In the genomic region with DNA sequence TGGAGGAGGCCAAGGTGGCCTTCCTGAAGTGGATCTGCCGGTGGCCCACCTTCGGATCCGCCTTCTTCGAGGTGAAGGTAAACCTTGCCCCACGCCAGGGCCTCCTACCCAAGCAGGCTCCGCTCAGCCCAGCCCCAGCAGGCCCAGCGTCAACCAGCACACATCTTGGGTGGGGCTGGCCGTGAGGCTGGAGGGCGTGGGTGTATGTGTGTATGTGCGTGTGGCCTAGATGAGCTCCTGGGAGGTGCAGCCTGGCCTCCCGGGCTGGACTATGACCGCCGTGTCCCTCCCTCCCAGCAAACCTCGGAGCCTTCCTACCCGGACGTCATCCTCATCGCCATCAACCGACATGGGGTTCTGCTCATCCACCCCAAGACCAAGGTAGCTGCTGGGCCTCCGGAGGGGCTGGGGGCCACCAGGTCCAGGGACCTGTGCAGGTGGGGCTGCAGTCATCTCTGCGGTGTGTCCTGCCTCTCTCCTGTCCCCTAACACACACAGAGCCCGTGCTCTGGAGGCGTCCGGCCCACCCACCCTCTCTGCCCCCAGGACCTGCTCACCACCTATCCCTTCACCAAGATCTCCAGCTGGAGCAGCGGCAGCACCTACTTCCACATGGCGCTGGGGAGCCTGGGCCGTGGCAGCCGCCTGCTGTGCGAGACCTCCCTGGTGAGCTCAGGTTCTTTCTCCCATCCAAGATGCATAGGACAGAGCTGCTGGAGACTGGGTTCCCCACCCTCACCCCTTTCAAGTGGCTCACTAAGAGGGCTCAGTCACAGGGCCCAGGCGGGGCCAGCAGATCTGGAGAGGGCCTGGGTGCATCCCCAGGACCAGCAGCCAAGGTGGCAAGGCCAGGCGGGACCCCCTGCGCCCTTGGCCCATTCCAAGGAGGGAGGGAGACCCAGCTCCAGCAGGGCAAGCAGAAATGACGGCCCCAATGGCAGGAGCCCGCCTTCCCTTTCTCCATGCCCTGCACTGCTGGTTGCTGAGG, we compare ENCODE assay signal across 17 cellular contexts. TPM values are rescaled to one million over a fixed set of nuclear protein-coding genes. Genes with fewer than 3 reads are reported as not detected.
DNase-seq lines count a peak whose midpoint lies in the region; ATAC-seq and TF ChIP-seq lines count a peak whose summit lies in the region.
"Had no signal": no experiment of that assay in that cellular context is flagged by ENCODE, and none has a peak within 500 bp of the region (broad histone marks: within the 10 kb centered on the region; RNA-seq: fewer than 3 reads in every experiment).

No MANE protein-coding gene starts in this region.

- H3K36me3 Mint-ChIP-seq in CD8-positive, alpha-beta T cell = peaks cover 7% of the 10 kb centered on the region

- H3K27me3 ChIP-seq in CD8-positive, alpha-beta T cell (ENCODE audit: insufficient read depth, low read length) = no peaks in the 10 kb centered on the region
- H3K27me3 ChIP-seq in PC-9 (ENCODE audit: insufficient read depth, low read depth) = no peaks in the 10 kb centered on the region
- H3K27me3 ChIP-seq in right atrium auricular region = no peaks in the 10 kb centered on the region
- H3K27me3 ChIP-seq in sigmoid colon = no peaks in the 10 kb centered on the region
- no peaks in the 10 kb centered on the region for H3K27me3 ChIP-seq in H7 (ENCODE audit: control insufficient read depth, insufficient read depth, low read length)

- no peak overlapping the region for H3K27ac ChIP-seq in CD8-positive, alpha-beta T cell (ENCODE audit: low read depth, low read length)
- H3K27ac ChIP-seq in PC-9 (peak overlapping the region; percentile 74), right atrium auricular region (peak overlapping the region; percentile 80 to 89), sigmoid colon (peak overlapping the region; percentile 85 to 97 (median 92))
- H3K27ac ChIP-seq: WERI-Rb-1 had no signal

- peak overlapping the region; percentile 54; the same call in 1 of the 2 replicates for H3K4me2 ChIP-seq in PC-9

- no peaks in the 10 kb centered on the region for H3K9me3 Mint-ChIP-seq in CD8-positive, alpha-beta T cell

- peak overlapping the region; percentile 82 for H3K27ac Mint-ChIP-seq in CD8-positive, alpha-beta T cell

- no peak for TF ChIP-seq EP300 in sigmoid colon (IDR thresholded peaks at IDR 0.05)

- BruUV-seq in PC-9 (replicated peaks; lab: Mats Ljungman, UMichigan) = no TSS peak

- ATAC-seq in CD8-positive, alpha-beta T cell = no peak
- ATAC-seq in GM18511 (IDR thresholded peaks at IDR 0.05; ENCODE audit: unreplicated experiment) (no peak), GM19351 (IDR thresholded peaks at IDR 0.05; ENCODE audit: unreplicated experiment) (no peak), HG03354 (IDR thresholded peaks at IDR 0.05; ENCODE audit: poor library complexity, severe bottlenecking, unreplicated experiment) (no peak)

- no peak for TF ChIP-seq POLR2A in sigmoid colon (IDR thresholded peaks at IDR 0.05)

- H3K36me3 ChIP-seq in CD8-positive, alpha-beta T cell (ENCODE audit: insufficient read depth, low read length) = no peaks in the 10 kb centered on the region
- H3K36me3 ChIP-seq in PC-9 (ENCODE audit: low read depth) = no peaks in the 10 kb centered on the region
- peaks cover 39% of the 10 kb centered on the region for H3K36me3 ChIP-seq in right atrium auricular region
- peaks cover 29 to 39% (median 31%) of the 10 kb centered on the region in 4 donors for H3K36me3 ChIP-seq in sigmoid colon
- no peaks in the 10 kb centered on the region for H3K36me3 ChIP-seq in H7 (replicated peaks; ENCODE audit: control insufficient read depth, insufficient read depth, low read length)
- H3K36me3 ChIP-seq: WERI-Rb-1 had no signal

- no peaks in the 10 kb centered on the region for H4K20me1 ChIP-seq in PC-9 (ENCODE audit: insufficient read depth)

- intact Hi-C loops in CD8-positive, alpha-beta T cell (cut with DNase I, micrococcal nuclease) = loop anchor here in 1 of 2 experiments (2.0 kb wide), 1 partner anchor 20 kb away; no protein-coding TSS in a partner anchor
- intact Hi-C loops in PC-9 (cut with micrococcal nuclease; ENCODE audit: unreplicated experiment) (no loop called here), sigmoid colon (cut with DNase I) (loop anchor here (10.0 kb wide), 1 partner anchor 48 kb away; no protein-coding TSS in a partner anchor)

- DNase-seq in CD8-positive, alpha-beta T cell = peak in 1 of 7 experiments; percentile 13
- no peak for DNase-seq in PC-9
- DNase-seq in right atrium auricular region (ENCODE audit: low spot score) = no peak
- no peak for DNase-seq in sigmoid colon
- no peak for DNase-seq in H7
- DNase-seq: Caco-2; NCI-H1092; NCI-H446 treated with DMSO at 0.1 percent for 48 hours; SHP77 treated with DMSO at 0.1 percent for 48 hours; stimulated activated CD4-positive, alpha-beta T cell treated with anti-CD3 and anti-CD28 coated beads, Interleukin-1b, Interleukin-23, amount 100 ng/mL, for 48 hours; WERI-Rb-1 had no signal

- H3K4me3 ChIP-seq in CD8-positive, alpha-beta T cell (ENCODE audit: low read depth, low read length) = no peak overlapping the region
- H3K4me3 ChIP-seq in PC-9 = no peak overlapping the region
- no peak overlapping the region for H3K4me3 ChIP-seq in right atrium auricular region
- H3K4me3 ChIP-seq in sigmoid colon = no peak overlapping the region
- H3K4me3 ChIP-seq in H7 (ENCODE audit: insufficient read depth, low read depth, low read length) = no peak overlapping the region

- CTCF ChIA-PET in CD8-positive, alpha-beta T cell (lab: Charles Lee) = interaction anchor here (1.6 kb wide), 1 partner anchor 14 kb away, joined by 6 read pairs; no protein-coding TSS in a partner anchor
- CTCF ChIA-PET in PC-9 (lab: Charles Lee) = no interaction called here

- H3K4me1 ChIP-seq in CD8-positive, alpha-beta T cell (ENCODE audit: insufficient read depth, low read length) = peaks cover 94% of the 10 kb centered on the region
- H3K4me1 ChIP-seq in PC-9 (replicated peaks; ENCODE audit: insufficient read depth) (peaks cover 25% of the 10 kb centered on the region), right atrium auricular region (peaks cover 0 to 94% of the 10 kb centered on the region in 2 donors), sigmoid colon (peaks cover 0 to 96% (median 81%) of the 10 kb centered on the region in 4 donors)

- no peaks in the 10 kb centered on the region for H3K27me3 Mint-ChIP-seq in CD8-positive, alpha-beta T cell (ENCODE audit: low read depth)

- H3K4me1 Mint-ChIP-seq in CD8-positive, alpha-beta T cell (ENCODE audit: low read depth) = peaks cover 68% of the 10 kb centered on the region

- H3K9me2 ChIP-seq in PC-9 (ENCODE audit: insufficient read depth) = no peaks in the 10 kb centered on the region

- no peak overlapping the region for H2AFZ ChIP-seq in PC-9

- WGBS in sigmoid colon, 2 donors = 63 to 86% methylated on average over 33 of the region's 33 CpGs

- POLR2A ChIA-PET in CD8-positive, alpha-beta T cell (lab: Charles Lee) = interaction anchor here (1.0 kb wide), 2 partner anchors 14 to 65 kb away, joined by 3 read pairs; a partner anchor contains a TSS
- POLR2A ChIA-PET in PC-9 (lab: Charles Lee; ENCODE audit: unreplicated experiment) = no interaction called here

- H3F3A ChIP-seq in PC-9 (ENCODE audit: insufficient read depth, low read depth) = peaks cover 11% of the 10 kb centered on the region; the same call in 1 of the 2 replicates

- no peak for TF ChIP-seq CTCF in CD8-positive, alpha-beta T cell (IDR thresholded peaks at IDR 0.05)
- TF ChIP-seq CTCF in PC-9 (conservative IDR thresholded peaks at IDR 0.05) = no peak
- TF ChIP-seq CTCF in right atrium auricular region (IDR thresholded peaks at IDR 0.05) = no peak
- TF ChIP-seq CTCF in sigmoid colon (IDR thresholded peaks at IDR 0.05) = no peak

- H3K4me3 Mint-ChIP-seq in CD8-positive, alpha-beta T cell = peak overlapping the region; percentile 37

- H3K9me3 ChIP-seq in CD8-positive, alpha-beta T cell (ENCODE audit: low read length) = no peaks in the 10 kb centered on the region
- no peaks in the 10 kb centered on the region for H3K9me3 ChIP-seq in PC-9 (ENCODE audit: insufficient read depth, low read depth)
- no peaks in the 10 kb centered on the region for H3K9me3 ChIP-seq in right atrium auricular region
- no peaks in the 10 kb centered on the region for H3K9me3 ChIP-seq in sigmoid colon
- H3K9me3 ChIP-seq: Caco-2 had no signal

- no peaks in the 10 kb centered on the region for H3K79me2 ChIP-seq in PC-9 (ENCODE audit: low read depth)

RNA-seq across cellular contexts. Expression of a gene that starts 9.4 kb away (rescaled TPM):
- not detected for total RNA-seq in CD8-positive, alpha-beta T cell
- total RNA-seq in PC-9 (2021) (not detected in 2 replicates), right atrium auricular region (under 1 TPM in 1 of 2 donors, not detected in 1; 0.24 TPM), sigmoid colon (1 to 10 TPM in 1 of 4 donors, under 1 TPM in 2, not detected in 1; 0.36 to 1.4 (median 0.66) TPM)
- under 1 TPM in 2 of 3 donors, not detected in 1; 0.48 to 0.60 TPM for polyA plus RNA-seq in sigmoid colon
- not detected in 2 replicates for total RNA-seq in H7 (2014; rRNA removed; shearing (Covaris generic))
- total RNA-seq: Caco-2, chondrocyte, osteoblast had no signal
- polyA plus RNA-seq: keratinocyte had no signal

RNA-seq across cellular contexts. Expression of a gene that starts 38.8 kb away (rescaled TPM):
- total RNA-seq in CD8-positive, alpha-beta T cell = 1 to 10 TPM; 2.8 to 2.9 TPM
- total RNA-seq in PC-9 (2021) (1.4 and 2.5 TPM in 2 replicates), right atrium auricular region (10 to 100 TPM; 80.2 to 91.7 TPM), sigmoid colon (100 to 1,000 TPM; 125 to 357 (median 195) TPM)
- 10 to 100 TPM in 2 of 3 donors, 1 to 10 TPM in 1; 3.2 to 40.6 (median 17.4) TPM for polyA plus RNA-seq in sigmoid colon
- total RNA-seq in H7 (2014; rRNA removed; shearing (Covaris generic)) = 0.33 and 1.4 TPM in 2 replicates
- polyA plus RNA-seq: keratinocyte had no signal

Comparison
In these comparisons a context has a peak if more than half of its experiments do, and no peak if none do; other contexts are left out.
1. RNA of a gene that starts 38.8 kb away (total RNA-seq): 125 to 357 TPM in sigmoid colon and 80.2 to 91.7 TPM in right atrium auricular region; 2.8 to 2.9 TPM in CD8-positive, alpha-beta T cell, 0.33 to 1.4 TPM in H7 and 1.4 to 2.5 TPM in PC-9; every median in the first group is over 10 times any median in the second.